ENCODE assay signal across 8 cellular contexts in genomic region chr12:1939745-1940607, GRCh38. TPM values are rescaled to one million over a fixed set of nuclear protein-coding genes. Genes with fewer than 3 reads are reported as not detected.
A peak's percentile ranks its signal among the peaks of the same experiment; 100 is the strongest.
DNase-seq lines count a peak whose midpoint lies in the region; ATAC-seq and TF ChIP-seq lines count a peak whose summit lies in the region.

No MANE protein-coding gene starts in this region.

- H3K36me3 ChIP-seq in WERI-Rb-1 (peaks cover 20% of the 10 kb centered on the region), smooth muscle cell (ENCODE audit: low read depth) (no peaks in the 10 kb centered on the region)

- BruUV-seq in MCF 10A (replicated peaks; lab: Mats Ljungman, UMichigan) = no TSS peak

- H4K20me1 ChIP-seq in smooth muscle cell (ENCODE audit: low read depth) = peaks cover 31% of the 10 kb centered on the region

- H3K9me3 Mint-ChIP-seq in MCF 10A (ENCODE audit: unreplicated experiment) = no peaks in the 10 kb centered on the region
- no peaks in the 10 kb centered on the region for H3K9me3 Mint-ChIP-seq in immature natural killer cell

- no peak overlapping the region for H3K4me3 Mint-ChIP-seq in MCF 10A (ENCODE audit: unreplicated experiment)
- no peak overlapping the region for H3K4me3 Mint-ChIP-seq in immature natural killer cell

- POLR2A ChIA-PET in MCF 10A (lab: Yijun Ruan, JAX) = interaction anchor here (0.6 to 1.5 kb wide), 6 partner anchors 144 to 575 kb away, joined by 3 to 16 read pairs (median 5); no protein-coding TSS in a partner anchor

- CTCF ChIA-PET in MCF 10A (lab: Yijun Ruan, JAX) = interaction anchor here (0.5 to 5.4 kb wide), 76 partner anchors 9 to 1002 kb away, joined by 3 to 141 read pairs (median 4); partner anchors contain the start of genes CACNA2D4 and WNT5B

- H3K27ac Mint-ChIP-seq in MCF 10A (ENCODE audit: low read depth, unreplicated experiment) = no peak overlapping the region
- H3K27ac Mint-ChIP-seq in immature natural killer cell = peak overlapping the region in 1 of 6 donors; percentile 45

- intact Hi-C loops in MCF 10A (cut with micrococcal nuclease) = loop anchor here (1.0 to 10.0 kb wide), 5 partner anchors 95 to 643 kb away; no protein-coding TSS in a partner anchor

- H3K4me1 Mint-ChIP-seq in MCF 10A (ENCODE audit: insufficient read depth, unreplicated experiment) = peaks cover 4% of the 10 kb centered on the region
- H3K4me1 Mint-ChIP-seq in immature natural killer cell = peaks cover 3 to 5% of the 10 kb centered on the region in 2 donors

- H2AFZ ChIP-seq in smooth muscle cell (ENCODE audit: low read depth) = no peak overlapping the region

- DNase-seq in AML-193 (lab: John Stamatoyannopoulos, UW) (peak; percentile 73 to 79), GM20000 (ENCODE audit: low spot score) (peak; percentile 89), NCI-H2081 (lab: John Stamatoyannopoulos, UW) (peak; percentile 74 to 78), WERI-Rb-1 (peak; percentile 80), MCF 10A (ENCODE audit: unreplicated experiment) (peak; percentile 74), immature natural killer cell (peak; percentile 77 to 81 (median 77)), smooth muscle cell (lab: John Stamatoyannopoulos, UW; ENCODE audit: unreplicated experiment) (peak; percentile 59)

- peak overlapping the region; percentile 42 for H3K4me2 ChIP-seq in smooth muscle cell

- no peaks in the 10 kb centered on the region for H3F3A ChIP-seq in smooth muscle cell (ENCODE audit: low read depth)

- H3K36me3 Mint-ChIP-seq in MCF 10A (ENCODE audit: insufficient read depth, unreplicated experiment) (peaks cover 10% of the 10 kb centered on the region), immature natural killer cell (peaks cover 13 to 37% (median 20%) of the 10 kb centered on the region in 3 donors)

- H3K27me3 ChIP-seq in WERI-Rb-1 (ENCODE audit: insufficient read depth, low read depth, severe bottlenecking) (no peaks in the 10 kb centered on the region), smooth muscle cell (ENCODE audit: low read depth) (no peaks in the 10 kb centered on the region)

- no peak overlapping the region for H3K4me3 ChIP-seq in WERI-Rb-1 (ENCODE audit: low read depth, low read length)
- H3K4me3 ChIP-seq in smooth muscle cell = no peak overlapping the region

- H3K9ac ChIP-seq in smooth muscle cell (ENCODE audit: low read depth) = no peak overlapping the region

- peaks cover 9% of the 10 kb centered on the region for H3K4me1 ChIP-seq in smooth muscle cell (ENCODE audit: low read depth)

- peaks cover 3% of the 10 kb centered on the region for H3K79me2 ChIP-seq in smooth muscle cell (ENCODE audit: low read depth)

- peak; percentile 82 for TF ChIP-seq CTCF in GM20000 (IDR thresholded peaks at IDR 0.05; ENCODE audit: extremely low read depth, missing control alignments)
- TF ChIP-seq CTCF in WERI-Rb-1 (IDR thresholded peaks at IDR 0.05; ENCODE audit: low read depth, low read length) = peak; percentile 81
- TF ChIP-seq CTCF in MCF 10A (IDR thresholded peaks at IDR 0.05; ENCODE audit: unreplicated experiment) = peak; percentile 86
- peak; percentile 98 for TF ChIP-seq CTCF in smooth muscle cell (IDR thresholded peaks at IDR 0.05; ENCODE audit: borderline replicate concordance, insufficient read depth, poor library complexity, severe bottlenecking)

- H3K9me3 ChIP-seq in WERI-Rb-1 (ENCODE audit: severe bottlenecking) (peaks cover 8% of the 10 kb centered on the region), smooth muscle cell (replicated peaks; ENCODE audit: low read depth) (no peaks in the 10 kb centered on the region)

- ATAC-seq in HG02678 (IDR thresholded peaks at IDR 0.05; ENCODE audit: unreplicated experiment) = no peak

- WGBS in smooth muscle cell (ENCODE audit: low lambda C conversion rate) = 44% methylated on average over 17 of the region's 17 CpGs

- H3K27me3 Mint-ChIP-seq in MCF 10A (ENCODE audit: insufficient read depth, unreplicated experiment) (peaks cover 34% of the 10 kb centered on the region), immature natural killer cell (ENCODE audit: low read depth in 3 of 3) (peaks cover 0 to 1% (median 0%) of the 10 kb centered on the region in 3 donors)

- H3K27ac ChIP-seq in WERI-Rb-1 (0 out of 2 replicates have a peak overlapping the region, but pooled peaks have one; percentile 0), smooth muscle cell (ENCODE audit: low read depth) (no peak overlapping the region)

RNA-seq across cellular contexts. Expression of gene CACNA2D4, which starts 21.5 kb away (rescaled TPM):
- total RNA-seq in MCF 10A (2022) = not detected in 2 replicates
- 10 to 100 TPM in 1 of 3 donors, 1 to 10 TPM in 2; 9.1 to 20.0 (median 9.6) TPM for polyA plus RNA-seq in immature natural killer cell
- 0.04 TPM in 1 of 2 replicates, not detected in the other for total RNA-seq in smooth muscle cell
- 0.43 and 0.98 TPM in 2 replicates for polyA plus RNA-seq in smooth muscle cell
